Comparison of ENCODE assay signal across 25 cellular contexts in the genomic region with DNA sequence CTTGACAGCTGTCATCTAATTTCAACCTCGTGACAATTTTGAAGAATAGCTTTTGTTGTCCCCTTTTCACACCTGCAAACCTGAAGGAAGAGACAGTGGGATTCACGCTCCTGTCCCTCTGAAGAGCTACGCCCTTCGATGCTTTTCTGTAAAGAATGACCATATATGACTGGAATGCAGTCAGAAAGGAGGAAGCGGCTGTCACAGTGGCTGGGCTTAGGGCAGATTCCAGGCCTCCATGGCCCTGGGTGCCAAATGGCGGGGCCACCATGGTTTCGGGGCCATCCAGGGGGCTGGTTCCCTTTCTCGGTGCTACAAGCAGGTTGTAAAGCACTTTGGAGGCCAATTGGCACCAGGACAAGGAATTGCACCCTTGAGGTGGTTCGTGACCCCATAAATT. TPM values are rescaled to one million over a fixed set of nuclear protein-coding genes. Genes with fewer than 3 reads are reported as not detected.
A peak's percentile ranks its signal among the peaks of the same experiment; 100 is the strongest.
DNase-seq lines count a peak whose midpoint lies in the region; ATAC-seq, FAIRE-seq and TF ChIP-seq lines count a peak whose summit lies in the region.
"Had no signal": no experiment of that assay in that cellular context is flagged by ENCODE, and none has a peak within 500 bp of the region (broad histone marks: within the 10 kb centered on the region; RNA-seq: fewer than 3 reads in every experiment).

No MANE protein-coding gene starts in this region.

- DNase-seq in EL (peak; percentile 54), RWPE2 (ENCODE audit: low spot score) (peak; percentile 25), mesendoderm (peak; percentile 67), urothelium cell line (ENCODE audit: low spot score) (peak; percentile 50), right lobe of liver (no peak), glutamatergic neuron (no peak), lower lobe of right lung (no peak)
- DNase-seq: CD4-positive, alpha-beta T cell; COR-L47; DMS79; GM23248; H9; NCI-H1105 treated with DMSO at 0.1 percent for 48 hours; NCI-H2081; NCI-H2171 treated with DMSO at 0.1 percent for 48 hours; NCI-H524 treated with DMSO at 0.1 percent for 48 hours; Peyer's patch had no signal

- peaks cover 5% of the 10 kb centered on the region for H3K9me3 Mint-ChIP-seq in glutamatergic neuron (ENCODE audit: unreplicated experiment)
- H3K9me3 Mint-ChIP-seq: CD4-positive, alpha-beta T cell; H9 had no signal

- H3K18ac ChIP-seq in mesendoderm (ENCODE audit: low read length): no peak overlapping the region

- no peaks in the 10 kb centered on the region for H3K9me3 ChIP-seq in RWPE2 (ENCODE audit: severe bottlenecking)
- no peaks in the 10 kb centered on the region for H3K9me3 ChIP-seq in right lobe of liver
- H3K9me3 ChIP-seq in lower lobe of right lung: no peaks in the 10 kb centered on the region
- H3K9me3 ChIP-seq: BLaER1, Peyer's patch, SJSA1 had no signal

- no CpG with 5 or more reads among the region's 9 CpGs for WGBS in mesendoderm (ENCODE audit: extremely low coverage, insufficient coverage, low lambda C conversion rate)
- 38% methylated on average over 4 of the region's 9 CpGs for WGBS in right lobe of liver (ENCODE audit: insufficient coverage, low coverage, low lambda C conversion rate, missing lambda C conversion rate)

- H2BK120ac ChIP-seq in mesendoderm (ENCODE audit: low read depth, low read length): no peak overlapping the region

- no peak overlapping the region for H2AK5ac ChIP-seq in mesendoderm (ENCODE audit: low read length)

- H3K27ac ChIP-seq in RWPE2 (ENCODE audit: poor library complexity, severe bottlenecking): no peak overlapping the region
- H3K27ac ChIP-seq in mesendoderm (ENCODE audit: low read depth, low read length): no peak overlapping the region
- H3K27ac ChIP-seq in right lobe of liver: no peak overlapping the region
- H3K27ac ChIP-seq in lower lobe of right lung: no peak overlapping the region
- H3K27ac ChIP-seq: BLaER1, GM23248, KMS-11, Peyer's patch, SJSA1 had no signal

- no peak overlapping the region for H3K4me3 Mint-ChIP-seq in glutamatergic neuron (ENCODE audit: unreplicated experiment)
- H3K4me3 Mint-ChIP-seq: CD4-positive, alpha-beta T cell; H9 had no signal

- H4K5ac ChIP-seq in mesendoderm (ENCODE audit: low read length): no peak overlapping the region

- H3K36me3 Mint-ChIP-seq in glutamatergic neuron (ENCODE audit: unreplicated experiment): no peaks in the 10 kb centered on the region

- H3K4me1 ChIP-seq in RWPE2 (ENCODE audit: insufficient read depth, poor library complexity, severe bottlenecking): no peaks in the 10 kb centered on the region
- no peaks in the 10 kb centered on the region for H3K4me1 ChIP-seq in mesendoderm (ENCODE audit: control insufficient read depth, low read depth, low read length)
- no peaks in the 10 kb centered on the region for H3K4me1 ChIP-seq in right lobe of liver
- no peaks in the 10 kb centered on the region for H3K4me1 ChIP-seq in lower lobe of right lung
- H3K4me1 ChIP-seq: Peyer's patch had no signal

- TF ChIP-seq CTCF in RWPE2 (IDR thresholded peaks at IDR 0.05; ENCODE audit: poor library complexity, severe bottlenecking) (no peak), right lobe of liver (IDR thresholded peaks at IDR 0.05) (no peak), glutamatergic neuron (IDR thresholded peaks at IDR 0.05; ENCODE audit: partially characterized antibody, unreplicated experiment) (no peak), lower lobe of right lung (IDR thresholded peaks at IDR 0.05) (no peak)

- no peak overlapping the region for H4K8ac ChIP-seq in mesendoderm (ENCODE audit: low read depth, low read length)

- no peaks in the 10 kb centered on the region for H3K36me3 ChIP-seq in RWPE2 (ENCODE audit: low read depth)
- no peaks in the 10 kb centered on the region for H3K36me3 ChIP-seq in mesendoderm (ENCODE audit: control insufficient read depth, insufficient read depth, low read length)
- no peaks in the 10 kb centered on the region for H3K36me3 ChIP-seq in right lobe of liver
- H3K36me3 ChIP-seq in lower lobe of right lung: no peaks in the 10 kb centered on the region
- H3K36me3 ChIP-seq: BLaER1, Peyer's patch, SJSA1 had no signal

- no peak overlapping the region for H2BK5ac ChIP-seq in mesendoderm (ENCODE audit: low read length)

- H3K4ac ChIP-seq in mesendoderm (ENCODE audit: low read depth, low read length): no peak overlapping the region

- no peak overlapping the region for H3K56ac ChIP-seq in mesendoderm (ENCODE audit: low read length)

- H3K9ac ChIP-seq in mesendoderm (ENCODE audit: low read length): no peak overlapping the region
- H3K9ac ChIP-seq: BLaER1, GM23248, KMS-11 had no signal

- no peak overlapping the region for H3K23ac ChIP-seq in mesendoderm (ENCODE audit: low read length)

- no peak for TF ChIP-seq POLR2A in right lobe of liver (IDR thresholded peaks at IDR 0.05)

- intact Hi-C loops in right lobe of liver (cut with DNase I): loop anchor here in 1 of 2 donors (10.0 kb wide), 1 partner anchor 159 kb away; no protein-coding TSS in a partner anchor
- intact Hi-C loops in lower lobe of right lung (cut with DNase I): no loop called here

- H3K27me3 ChIP-seq in RWPE2 (ENCODE audit: insufficient read depth, poor library complexity, severe bottlenecking) (no peaks in the 10 kb centered on the region), mesendoderm (ENCODE audit: insufficient read depth, low read length, poor library complexity) (no peaks in the 10 kb centered on the region), right lobe of liver (no peaks in the 10 kb centered on the region), lower lobe of right lung (ENCODE audit: low read depth) (peaks cover 44% of the 10 kb centered on the region)
- H3K27me3 ChIP-seq: Peyer's patch had no signal

- no peak overlapping the region for H3K4me2 ChIP-seq in mesendoderm (ENCODE audit: low read length)
- H3K4me2 ChIP-seq: BLaER1, KMS-11 had no signal

- H3K79me1 ChIP-seq in mesendoderm (ENCODE audit: low read length): no peaks in the 10 kb centered on the region

- H3K79me2 ChIP-seq in mesendoderm (ENCODE audit: control insufficient read depth, insufficient read depth, low read length): no peaks in the 10 kb centered on the region

- ATAC-seq in RWPE2 (ENCODE audit: low read depth) (no peak), right lobe of liver (no peak), lower lobe of right lung (no peak)

- no peak for FAIRE-seq in urothelium cell line (lab: Jason Lieb, UNC)
- FAIRE-seq: G401.6, GM12892, HTR-8/SVneo had no signal

- H3K27ac Mint-ChIP-seq in glutamatergic neuron (ENCODE audit: unreplicated experiment): no peak overlapping the region
- H3K27ac Mint-ChIP-seq: CD4-positive, alpha-beta T cell had no signal

- no peak overlapping the region for H2BK15ac ChIP-seq in mesendoderm (replicated peaks; ENCODE audit: low read depth)

- H3K4me3 ChIP-seq in RWPE2 (ENCODE audit: severe bottlenecking) (no peak overlapping the region), mesendoderm (ENCODE audit: low read length) (no peak overlapping the region), right lobe of liver (no peak overlapping the region), lower lobe of right lung (no peak overlapping the region)
- H3K4me3 ChIP-seq: BLaER1, GM23248, Peyer's patch, SJSA1 had no signal

- H3K27me3 Mint-ChIP-seq in glutamatergic neuron (ENCODE audit: unreplicated experiment): peaks cover 11% of the 10 kb centered on the region

- no peaks in the 10 kb centered on the region for H3K4me1 Mint-ChIP-seq in glutamatergic neuron (ENCODE audit: low read depth, unreplicated experiment)

RNA-seq across cellular contexts. Expression of a gene that starts 22.2 kb away (rescaled TPM):
- 17.5 TPM for polyA plus RNA-seq in mesendoderm (2013, experiment 1 of 2)
- polyA plus RNA-seq in mesendoderm (2013, experiment 2 of 2): 17.8 TPM
- total RNA-seq in right lobe of liver (under 1 TPM in 1 of 6 experiments, not detected in 5; 0.18 TPM), glutamatergic neuron (ENCODE audit: unreplicated experiment) (5.1 TPM), lower lobe of right lung (not detected)
- total RNA-seq: CD4-positive, alpha-beta T cell; GM23248; OCI-LY7 had no signal
- polyA plus RNA-seq: GM23248 had no signal

RNA-seq across cellular contexts. Expression of a gene that starts 49.1 kb away (rescaled TPM):
- polyA plus RNA-seq in mesendoderm (2013, experiment 1 of 2): 35.9 TPM
- 35.4 TPM for polyA plus RNA-seq in mesendoderm (2013, experiment 2 of 2)
- total RNA-seq in right lobe of liver (not detected), glutamatergic neuron (ENCODE audit: unreplicated experiment) (0.37 TPM), lower lobe of right lung (not detected)
- total RNA-seq: A673; CD4-positive, alpha-beta T cell; GM23248; OCI-LY7; Peyer's patch; SJSA1 had no signal
- polyA plus RNA-seq: GM23248 had no signal

RNA-seq across cellular contexts. Expression of a gene that starts 50.9 kb away (rescaled TPM):
- 9.5 TPM for polyA plus RNA-seq in mesendoderm (2013, experiment 1 of 2)
- 9.3 TPM for polyA plus RNA-seq in mesendoderm (2013, experiment 2 of 2)
- total RNA-seq in right lobe of liver (1 to 10 TPM; 4.1 to 7.9 (median 5.6) TPM), glutamatergic neuron (ENCODE audit: unreplicated experiment) (38.1 TPM), lower lobe of right lung (23.7 TPM)

Comparison
In these comparisons a context has a peak if more than half of its experiments do, and no peak if none do; other contexts are left out.
1. DNase-seq: peak in EL (single experiment), RWPE2 (single experiment), mesendoderm (single experiment) and urothelium cell line (single experiment); none in right lobe of liver (0 of 3), glutamatergic neuron (single experiment) and lower lobe of right lung (single experiment).